ENCODE assay signal across 19 cellular contexts in genomic region chr6:56573624-56574023, GRCh38.
A peak's percentile ranks its signal among the peaks of the same experiment; 100 is the strongest.
DNase-seq lines count a peak whose midpoint lies in the region; ATAC-seq, FAIRE-seq and TF ChIP-seq lines count a peak whose summit lies in the region.
"Had no signal": no experiment of that assay in that cellular context is flagged by ENCODE, and none has a peak within 500 bp of the region (broad histone marks: within the 10 kb centered on the region; RNA-seq: fewer than 3 reads in every experiment).

No MANE protein-coding gene starts in this region.

- H3K9me3 ChIP-seq in right atrium auricular region (no peaks in the 10 kb centered on the region), right lobe of liver (no peaks in the 10 kb centered on the region), vagina (no peaks in the 10 kb centered on the region)
- H3K9me3 ChIP-seq: BLaER1 treated with 17β-estradiol and CSF1 and Interleukin-3, amounts not matched to agents 10 nM and 100 nM had no signal

- FAIRE-seq in urothelium cell line (lab: Jason Lieb, UNC): no peak
- FAIRE-seq: A204.1, GM12891 had no signal

- TF ChIP-seq POLR2A in right lobe of liver (IDR thresholded peaks at IDR 0.05) (no peak), vagina (IDR thresholded peaks at IDR 0.05) (no peak)

- H3K4me3 ChIP-seq in right atrium auricular region (no peak overlapping the region), fibroblast of villous mesenchyme (ENCODE audit: low read depth, low read length) (no peak overlapping the region), right lobe of liver (no peak overlapping the region), vagina (no peak overlapping the region)
- H3K4me3 ChIP-seq: BLaER1 treated with 17β-estradiol and CSF1 and Interleukin-3, amounts not matched to agents 10 nM and 100 nM had no signal

- 22% methylated on average over 2 of the region's 2 CpGs for WGBS in right lobe of liver (ENCODE audit: insufficient coverage, low coverage, low lambda C conversion rate, missing lambda C conversion rate)

- TF ChIP-seq CTCF in right atrium auricular region (IDR thresholded peaks at IDR 0.05): no peak
- TF ChIP-seq CTCF in fibroblast of villous mesenchyme (IDR thresholded peaks at IDR 0.05; ENCODE audit: insufficient read depth, low read depth, low read length): no peak
- TF ChIP-seq CTCF in right lobe of liver (IDR thresholded peaks at IDR 0.05): no peak
- no peak for TF ChIP-seq CTCF in vagina (IDR thresholded peaks at IDR 0.05)

- ATAC-seq in left ventricle myocardium superior (peak; percentile 41), right lobe of liver (peak in 3 of 4 donors; percentile 42 to 74 (median 61)), HG02763 (IDR thresholded peaks at IDR 0.05; ENCODE audit: unreplicated experiment) (no peak)

- DNase-seq in left ventricle myocardium superior (no peak), right atrium auricular region (ENCODE audit: low spot score) (no peak), fibroblast of villous mesenchyme (ENCODE audit: low read depth) (peak; percentile 58), right lobe of liver (no peak), vagina (ENCODE audit: extremely low spot score in 2 of 2) (no peak), NCI-H524 (lab: John Stamatoyannopoulos, UW) (no peak), urothelium cell line (ENCODE audit: low spot score) (no peak)
- DNase-seq: GF-D8, GOT3, KG1, NCI-H1436, NCI-H2029, NCI-H2171, NCI-H446, NCI-H748 treated with DMSO at 0.1 percent for 48 hours had no signal

- H3K36me3 ChIP-seq in right atrium auricular region: peaks cover 37% of the 10 kb centered on the region
- peaks cover 0 to 18% (median 6%) of the 10 kb centered on the region in 4 donors for H3K36me3 ChIP-seq in right lobe of liver
- no peaks in the 10 kb centered on the region for H3K36me3 ChIP-seq in vagina

- H3K27ac ChIP-seq in right atrium auricular region (no peak overlapping the region), right lobe of liver (peak overlapping the region in 1 of 3 donors; percentile 49), vagina (no peak overlapping the region)
- H3K27ac ChIP-seq: BLaER1 treated with 17β-estradiol and CSF1 and Interleukin-3, amounts not matched to agents 10 nM and 100 nM had no signal

- H3K27me3 ChIP-seq in right atrium auricular region: no peaks in the 10 kb centered on the region
- H3K27me3 ChIP-seq in right lobe of liver: no peaks in the 10 kb centered on the region
- H3K27me3 ChIP-seq in vagina: no peaks in the 10 kb centered on the region
- H3K27me3 ChIP-seq: BLaER1 treated with 17β-estradiol and CSF1 and Interleukin-3, amounts not matched to agents 10 nM and 100 nM had no signal

- no peaks in the 10 kb centered on the region for H3K4me1 ChIP-seq in right atrium auricular region
- H3K4me1 ChIP-seq in right lobe of liver: peaks cover 0 to 20% (median 3%) of the 10 kb centered on the region in 4 donors
- H3K4me1 ChIP-seq in vagina: no peaks in the 10 kb centered on the region
- H3K4me1 ChIP-seq: BLaER1 treated with 17β-estradiol and CSF1 and Interleukin-3, amounts not matched to agents 10 nM and 100 nM had no signal

- intact Hi-C loops in left ventricle myocardium superior (cut with micrococcal nuclease): no loop called here
- intact Hi-C loops in right lobe of liver (cut with DNase I): loop anchor here in 1 of 2 donors (10.0 kb wide), 1 partner anchor 209 kb away; no protein-coding TSS in a partner anchor
- intact Hi-C loops in vagina (cut with DNase I): no loop called here
